9 cellular contexts compared by ENCODE assay signal in genomic region chr4:123832173-123833026, GRCh38.
A peak's percentile ranks its signal among the peaks of the same experiment; 100 is the strongest.
DNase-seq lines count a peak whose midpoint lies in the region; ATAC-seq and TF ChIP-seq lines count a peak whose summit lies in the region.
"Had no signal": no experiment of that assay in that cellular context is flagged by ENCODE, and none has a peak within 500 bp of the region (broad histone marks: within the 10 kb centered on the region; RNA-seq: fewer than 3 reads in every experiment).

No MANE protein-coding gene starts in this region.

- H3K4me3 ChIP-seq in PC-3 (ENCODE audit: low read length) (peak overlapping the region; percentile 20; the same call in 1 of the 2 replicates), mesodermal cell (ENCODE audit: extremely low read depth, insufficient read depth, low read length, poor library complexity, severe bottlenecking) (no peak overlapping the region), vagina (no peak overlapping the region)

- WGBS in mesodermal cell (ENCODE audit: insufficient coverage in 2 of 2), 2 experiments: 63 to 85% methylated on average over 2 to 3 of the region's 7 CpGs

- H3K27ac ChIP-seq in PC-3 (ENCODE audit: low read length) (peak overlapping the region; percentile 86), mesodermal cell (ENCODE audit: low read depth, low read length, severe bottlenecking) (peak overlapping the region; percentile 98), vagina (peak overlapping the region; percentile 19)

- H3K4me2 ChIP-seq in PC-3 (ENCODE audit: low read length): peak overlapping the region; percentile 72

- H3K27me3 ChIP-seq in PC-3 (ENCODE audit: low read length) (no peaks in the 10 kb centered on the region), vagina (no peaks in the 10 kb centered on the region)

- no peak for TF ChIP-seq POLR2A in vagina (IDR thresholded peaks at IDR 0.05)

- no peaks in the 10 kb centered on the region for H3F3A ChIP-seq in PC-3 (ENCODE audit: low read length, unreplicated experiment)

- peak overlapping the region; percentile 34; the same call in 1 of the 2 replicates for H3K9ac ChIP-seq in PC-3 (ENCODE audit: low read length)

- H4K20me1 ChIP-seq in PC-3 (ENCODE audit: low read length): no peaks in the 10 kb centered on the region

- CTCF ChIA-PET in PC-3 (lab: Charles Lee): no interaction called here

- peaks cover 33% of the 10 kb centered on the region for H3K4me1 ChIP-seq in PC-3 (ENCODE audit: insufficient read depth, low read length)
- peaks cover 16% of the 10 kb centered on the region for H3K4me1 ChIP-seq in mesodermal cell (ENCODE audit: control insufficient read depth, insufficient read depth, low read length, poor library complexity, severe bottlenecking)
- H3K4me1 ChIP-seq in vagina: peaks cover 14% of the 10 kb centered on the region

- H3K9me3 ChIP-seq in PC-3 (ENCODE audit: low read length): no peaks in the 10 kb centered on the region
- H3K9me3 ChIP-seq in mesodermal cell (ENCODE audit: control insufficient read depth, low read length): no peaks in the 10 kb centered on the region
- H3K9me3 ChIP-seq in vagina: no peaks in the 10 kb centered on the region

- POLR2A ChIA-PET in PC-3 (lab: Charles Lee; ENCODE audit: unreplicated experiment): no interaction called here

- H3K36me3 ChIP-seq in PC-3 (ENCODE audit: low read depth, low read length) (no peaks in the 10 kb centered on the region), mesodermal cell (ENCODE audit: control insufficient read depth, insufficient read depth, low read length) (no peaks in the 10 kb centered on the region), vagina (no peaks in the 10 kb centered on the region)

- DNase-seq in PC-3 (peak; percentile 83), epidermal melanocyte (ENCODE audit: insufficient read length, low spot score) (peak; percentile 77), vagina (ENCODE audit: extremely low spot score in 2 of 2) (no peak), NCI-H82 (lab: John Stamatoyannopoulos, UW) (no peak)
- DNase-seq: naive B cell, NCI-H1092 treated with DMSO at 0.1 percent for 48 hours had no signal

- intact Hi-C loops in PC-3 (cut with micrococcal nuclease) (no loop called here), vagina (cut with DNase I) (no loop called here)

- H3K79me2 ChIP-seq in PC-3 (ENCODE audit: low read length): no peaks in the 10 kb centered on the region

- no TSS peak for BruUV-seq in PC-3 (replicated peaks; lab: Mats Ljungman, UMichigan)

- H2AFZ ChIP-seq in PC-3 (ENCODE audit: low read length): no peak overlapping the region; the same call in 1 of the 2 replicates

- ATAC-seq in PC-3 (peak; percentile 86), GM21367 (IDR thresholded peaks at IDR 0.05; ENCODE audit: unreplicated experiment) (no peak), GM21737 (IDR thresholded peaks at IDR 0.05; ENCODE audit: unreplicated experiment) (no peak)

- no peak for TF ChIP-seq CTCF in PC-3 (conservative IDR thresholded peaks at IDR 0.05; ENCODE audit: low read depth, low read length)
- no peak for TF ChIP-seq CTCF in vagina (IDR thresholded peaks at IDR 0.05)

- no peaks in the 10 kb centered on the region for H3K9me2 ChIP-seq in PC-3 (replicated peaks; ENCODE audit: low read length)

Comparison
In these comparisons a context has a peak if more than half of its experiments do, and no peak if none do; other contexts are left out.
1. DNase-seq: peak in PC-3 (single experiment) and epidermal melanocyte (single experiment); none in vagina (0 of 2) and NCI-H82 (single experiment).
2. H3K27ac ChIP-seq: peak in every context shown above with its lines; median percentile 98 in mesodermal cell; 86 in PC-3; 19 in vagina.